Comparison of ENCODE assay signal across 9 cellular contexts in genomic region chr1:65209005-65209885, GRCh38.
DNase-seq lines count a peak whose midpoint lies in the region; ATAC-seq, FAIRE-seq and TF ChIP-seq lines count a peak whose summit lies in the region.
"Had no signal": no experiment of that assay in that cellular context is flagged by ENCODE, and none has a peak within 500 bp of the region (broad histone marks: within the 10 kb centered on the region; RNA-seq: fewer than 3 reads in every experiment).

No MANE protein-coding gene starts in this region.

- DNase-seq in 8988T (peak; percentile 21), G401 (ENCODE audit: low spot score) (peak; percentile 82), RCC 7860 (ENCODE audit: low spot score) (peak; percentile 30), epidermal melanocyte (ENCODE audit: insufficient read length, low spot score) (peak; percentile 57), mucosa of gallbladder (ENCODE audit: low spot score) (peak; percentile 54), omental fat pad (ENCODE audit: low spot score) (no peak)

- peak; percentile 43 for ATAC-seq in HG03378 (IDR thresholded peaks at IDR 0.05; ENCODE audit: unreplicated experiment)
- ATAC-seq in omental fat pad (ENCODE audit: low FRiP score), result no peak
- ATAC-seq in HG02642 (IDR thresholded peaks at IDR 0.05; ENCODE audit: poor library complexity, unreplicated experiment), result no peak

- TF ChIP-seq CTCF in omental fat pad (IDR thresholded peaks at IDR 0.05), result no peak

- in situ Hi-C loops in G401 (cut with HindIII; ENCODE audit: low sequenced_read_pairs), result no loop called here

- peak; percentile 80 for FAIRE-seq in RCC 7860 (lab: Jason Lieb, UNC)
- FAIRE-seq: colon had no signal
